ENCODE assay signal across 1 cellular context in the genomic region with DNA sequence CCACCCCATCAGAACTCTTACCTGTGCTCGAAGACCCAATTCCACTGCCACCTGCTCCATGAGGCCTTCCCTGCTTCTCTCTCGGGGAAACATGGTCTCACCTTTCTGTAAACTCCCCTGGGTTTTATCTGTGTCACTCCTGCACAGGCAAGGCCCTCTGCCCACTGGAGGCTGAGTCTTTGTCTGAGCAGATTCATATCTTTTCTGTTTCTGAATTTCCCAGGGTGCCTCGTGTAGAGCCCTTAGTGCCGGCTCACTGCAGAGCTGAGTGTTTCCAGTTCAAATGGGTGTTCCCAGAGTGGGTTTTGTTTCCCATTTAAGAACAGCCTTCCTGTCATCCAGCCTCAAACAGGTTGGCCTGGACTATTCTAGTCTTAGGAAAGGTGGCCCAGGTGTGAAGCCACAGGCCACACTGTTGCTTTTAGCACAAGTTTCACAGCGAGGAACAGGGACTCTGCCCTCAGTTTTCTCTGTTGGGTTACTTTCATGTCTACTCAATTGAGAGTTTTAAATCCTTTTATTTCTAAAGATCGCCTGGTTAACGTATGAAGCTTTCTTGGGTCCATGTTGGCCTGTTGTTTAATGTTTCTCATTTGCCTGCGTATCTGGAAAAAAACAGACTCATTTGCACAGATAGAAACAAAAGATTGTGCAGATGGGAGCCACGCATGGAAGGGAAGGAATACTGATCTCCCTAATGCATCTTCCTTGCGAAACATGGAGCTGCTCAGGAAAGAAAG.
TF ChIP-seq lines count a peak whose summit lies in the region.

No MANE protein-coding gene starts in this region.

TF ChIP-seq in H1, 55 proteins besides CTCF, POLR2A, EP300 and RAD21:
- TF ChIP-seq, protein P1, sequence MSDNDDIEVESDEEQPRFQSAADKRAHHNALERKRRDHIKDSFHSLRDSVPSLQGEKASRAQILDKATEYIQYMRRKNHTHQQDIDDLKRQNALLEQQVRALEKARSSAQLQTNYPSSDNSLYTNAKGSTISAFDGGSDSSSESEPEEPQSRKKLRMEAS (IDR thresholded peaks at IDR 0.05) = 0 out of 2 replicates have a peak, but pooled peaks have one; percentile 26
- TF ChIP-seq KDM4A (IDR thresholded peaks at IDR 0.05; ENCODE audit: low read depth, low read length, severe bottlenecking) (no peak), RXRA (IDR thresholded peaks at IDR 0.05; ENCODE audit: insufficient read depth, low read depth, low read length) (no peak)
